1 cellular context compared by ENCODE assay signal in genomic region chr17:38459556-38459955, GRCh38.
TF ChIP-seq lines count a peak whose summit lies in the region.

No MANE protein-coding gene starts in this region.

TF ChIP-seq in GM23338, 12 proteins besides CTCF, POLR2A, EP300 and RAD21 (continued from another document):
- TF ChIP-seq, protein P1, sequence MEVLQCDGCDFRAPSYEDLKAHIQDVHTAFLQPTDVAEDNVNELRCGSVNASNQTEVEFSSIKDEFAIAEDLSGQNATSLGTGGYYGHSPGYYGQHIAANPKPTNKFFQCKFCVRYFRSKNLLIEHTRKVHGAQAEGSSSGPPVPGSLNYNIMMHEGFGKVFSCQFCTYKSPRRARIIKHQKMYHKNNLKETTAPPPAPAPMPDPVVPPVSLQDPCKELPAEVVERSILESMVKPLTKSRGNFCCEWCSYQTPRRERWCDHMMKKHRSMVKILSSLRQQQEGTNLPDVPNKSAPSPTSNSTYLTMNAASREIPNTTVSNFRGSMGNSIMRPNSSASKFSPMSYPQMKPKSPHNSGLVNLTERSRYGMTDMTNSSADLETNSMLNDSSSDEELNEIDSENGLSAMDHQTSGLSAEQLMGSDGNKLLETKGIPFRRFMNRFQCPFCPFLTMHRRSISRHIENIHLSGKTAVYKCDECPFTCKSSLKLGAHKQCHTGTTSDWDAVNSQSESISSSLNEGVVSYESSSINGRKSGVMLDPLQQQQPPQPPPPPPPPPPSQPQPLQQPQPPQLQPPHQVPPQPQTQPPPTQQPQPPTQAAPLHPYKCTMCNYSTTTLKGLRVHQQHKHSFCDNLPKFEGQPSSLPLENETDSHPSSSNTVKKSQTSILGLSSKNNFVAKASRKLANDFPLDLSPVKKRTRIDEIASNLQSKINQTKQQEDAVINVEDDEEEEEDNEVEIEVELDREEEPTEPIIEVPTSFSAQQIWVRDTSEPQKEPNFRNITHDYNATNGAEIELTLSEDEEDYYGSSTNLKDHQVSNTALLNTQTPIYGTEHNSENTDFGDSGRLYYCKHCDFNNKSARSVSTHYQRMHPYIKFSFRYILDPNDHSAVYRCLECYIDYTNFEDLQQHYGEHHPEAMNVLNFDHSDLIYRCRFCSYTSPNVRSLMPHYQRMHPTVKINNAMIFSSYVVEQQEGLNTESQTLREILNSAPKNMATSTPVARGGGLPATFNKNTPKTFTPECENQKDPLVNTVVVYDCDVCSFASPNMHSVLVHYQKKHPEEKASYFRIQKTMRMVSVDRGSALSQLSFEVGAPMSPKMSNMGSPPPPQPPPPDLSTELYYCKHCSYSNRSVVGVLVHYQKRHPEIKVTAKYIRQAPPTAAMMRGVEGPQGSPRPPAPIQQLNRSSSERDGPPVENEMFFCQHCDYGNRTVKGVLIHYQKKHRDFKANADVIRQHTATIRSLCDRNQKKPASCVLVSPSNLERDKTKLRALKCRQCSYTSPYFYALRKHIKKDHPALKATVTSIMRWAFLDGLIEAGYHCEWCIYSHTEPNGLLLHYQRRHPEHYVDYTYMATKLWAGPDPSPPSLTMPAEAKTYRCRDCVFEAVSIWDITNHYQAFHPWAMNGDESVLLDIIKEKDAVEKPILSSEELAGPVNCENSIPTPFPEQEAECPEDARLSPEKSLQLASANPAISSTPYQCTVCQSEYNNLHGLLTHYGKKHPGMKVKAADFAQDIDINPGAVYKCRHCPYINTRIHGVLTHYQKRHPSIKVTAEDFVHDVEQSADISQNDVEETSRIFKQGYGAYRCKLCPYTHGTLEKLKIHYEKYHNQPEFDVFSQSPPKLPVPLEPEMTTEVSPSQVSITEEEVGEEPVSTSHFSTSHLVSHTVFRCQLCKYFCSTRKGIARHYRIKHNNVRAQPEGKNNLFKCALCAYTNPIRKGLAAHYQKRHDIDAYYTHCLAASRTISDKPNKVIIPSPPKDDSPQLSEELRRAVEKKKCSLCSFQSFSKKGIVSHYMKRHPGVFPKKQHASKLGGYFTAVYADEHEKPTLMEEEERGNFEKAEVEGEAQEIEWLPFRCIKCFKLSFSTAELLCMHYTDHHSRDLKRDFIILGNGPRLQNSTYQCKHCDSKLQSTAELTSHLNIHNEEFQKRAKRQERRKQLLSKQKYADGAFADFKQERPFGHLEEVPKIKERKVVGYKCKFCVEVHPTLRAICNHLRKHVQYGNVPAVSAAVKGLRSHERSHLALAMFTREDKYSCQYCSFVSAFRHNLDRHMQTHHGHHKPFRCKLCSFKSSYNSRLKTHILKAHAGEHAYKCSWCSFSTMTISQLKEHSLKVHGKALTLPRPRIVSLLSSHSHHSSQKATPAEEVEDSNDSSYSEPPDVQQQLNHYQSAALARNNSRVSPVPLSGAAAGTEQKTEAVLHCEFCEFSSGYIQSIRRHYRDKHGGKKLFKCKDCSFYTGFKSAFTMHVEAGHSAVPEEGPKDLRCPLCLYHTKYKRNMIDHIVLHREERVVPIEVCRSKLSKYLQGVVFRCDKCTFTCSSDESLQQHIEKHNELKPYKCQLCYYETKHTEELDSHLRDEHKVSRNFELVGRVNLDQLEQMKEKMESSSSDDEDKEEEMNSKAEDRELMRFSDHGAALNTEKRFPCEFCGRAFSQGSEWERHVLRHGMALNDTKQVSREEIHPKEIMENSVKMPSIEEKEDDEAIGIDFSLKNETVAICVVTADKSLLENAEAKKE (CRISPR knock-in tag; IDR thresholded peaks at IDR 0.05), result no peak
- TF ChIP-seq EZH2 (IDR thresholded peaks at IDR 0.05; ENCODE audit: low read depth, unreplicated experiment), result no peak
- TF ChIP-seq, protein P2, sequence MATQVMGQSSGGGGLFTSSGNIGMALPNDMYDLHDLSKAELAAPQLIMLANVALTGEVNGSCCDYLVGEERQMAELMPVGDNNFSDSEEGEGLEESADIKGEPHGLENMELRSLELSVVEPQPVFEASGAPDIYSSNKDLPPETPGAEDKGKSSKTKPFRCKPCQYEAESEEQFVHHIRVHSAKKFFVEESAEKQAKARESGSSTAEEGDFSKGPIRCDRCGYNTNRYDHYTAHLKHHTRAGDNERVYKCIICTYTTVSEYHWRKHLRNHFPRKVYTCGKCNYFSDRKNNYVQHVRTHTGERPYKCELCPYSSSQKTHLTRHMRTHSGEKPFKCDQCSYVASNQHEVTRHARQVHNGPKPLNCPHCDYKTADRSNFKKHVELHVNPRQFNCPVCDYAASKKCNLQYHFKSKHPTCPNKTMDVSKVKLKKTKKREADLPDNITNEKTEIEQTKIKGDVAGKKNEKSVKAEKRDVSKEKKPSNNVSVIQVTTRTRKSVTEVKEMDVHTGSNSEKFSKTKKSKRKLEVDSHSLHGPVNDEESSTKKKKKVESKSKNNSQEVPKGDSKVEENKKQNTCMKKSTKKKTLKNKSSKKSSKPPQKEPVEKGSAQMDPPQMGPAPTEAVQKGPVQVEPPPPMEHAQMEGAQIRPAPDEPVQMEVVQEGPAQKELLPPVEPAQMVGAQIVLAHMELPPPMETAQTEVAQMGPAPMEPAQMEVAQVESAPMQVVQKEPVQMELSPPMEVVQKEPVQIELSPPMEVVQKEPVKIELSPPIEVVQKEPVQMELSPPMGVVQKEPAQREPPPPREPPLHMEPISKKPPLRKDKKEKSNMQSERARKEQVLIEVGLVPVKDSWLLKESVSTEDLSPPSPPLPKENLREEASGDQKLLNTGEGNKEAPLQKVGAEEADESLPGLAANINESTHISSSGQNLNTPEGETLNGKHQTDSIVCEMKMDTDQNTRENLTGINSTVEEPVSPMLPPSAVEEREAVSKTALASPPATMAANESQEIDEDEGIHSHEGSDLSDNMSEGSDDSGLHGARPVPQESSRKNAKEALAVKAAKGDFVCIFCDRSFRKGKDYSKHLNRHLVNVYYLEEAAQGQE (IDR thresholded peaks at IDR 0.05; ENCODE audit: unreplicated experiment), result no peak
- no peak for TF ChIP-seq EZH2phosphoT487 (IDR thresholded peaks at IDR 0.05; ENCODE audit: unreplicated experiment)
- TF ChIP-seq ZNF331 (CRISPR knock-in tag; IDR thresholded peaks at IDR 0.05; ENCODE audit: low read depth), result no peak
- TF ChIP-seq POLR2AphosphoS5 (IDR thresholded peaks at IDR 0.05; ENCODE audit: low read depth), result no peak
